1 cellular context compared by ENCODE assay signal in genomic region chr7:77501165-77501515, GRCh38.
TF ChIP-seq lines count a peak whose summit lies in the region.

No MANE protein-coding gene starts in this region.

TF ChIP-seq in IMR-90, 13 proteins besides CTCF, POLR2A, EP300 and RAD21 (continued from another document):
- TF ChIP-seq USF2 (IDR thresholded peaks at IDR 0.05; ENCODE audit: low read depth, low read length) (no peak), RCOR1 (IDR thresholded peaks at IDR 0.05; ENCODE audit: insufficient replicate concordance, low read length) (no peak), MAFK (IDR thresholded peaks at IDR 0.05; ENCODE audit: low read depth, low read length) (no peak)
